In the genomic region with DNA sequence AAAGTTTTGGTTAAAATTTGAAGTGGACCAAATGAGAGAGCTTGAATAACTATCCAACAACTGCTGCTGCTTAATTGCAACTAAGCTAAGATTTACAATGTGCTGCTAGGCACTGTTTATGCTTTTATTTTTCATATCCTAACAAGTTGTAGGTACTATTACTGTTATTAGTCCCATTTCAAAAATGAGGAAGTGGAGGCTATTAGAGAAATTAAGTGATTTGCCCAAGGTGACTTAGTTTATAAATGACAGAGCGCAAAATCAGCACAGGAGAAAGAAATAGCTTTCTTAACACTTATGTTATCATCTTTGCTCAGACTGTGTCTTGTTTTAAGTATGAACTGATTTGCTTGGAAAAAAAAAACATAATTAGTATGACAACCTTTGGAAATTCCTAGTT, we compare ENCODE assay signal across 2 cellular contexts.
TF ChIP-seq lines count a peak whose summit lies in the region.

No MANE protein-coding gene starts in this region.

TF ChIP-seq in GM12891, 5 proteins besides CTCF, POLR2A, EP300 and RAD21:
- TF ChIP-seq PAX5 (IDR thresholded peaks at IDR 0.05; ENCODE audit: insufficient read depth, low read length, severe bottlenecking) (no peak), SPI1 (IDR thresholded peaks at IDR 0.05; ENCODE audit: low read depth, low read length) (peak; percentile 88), POLR2AphosphoS5 (IDR thresholded peaks at IDR 0.05; ENCODE audit: low read depth, low read length) (no peak)

TF ChIP-seq in GM12878, 131 proteins besides CTCF, POLR2A, EP300 and RAD21:
- TF ChIP-seq NBN (IDR thresholded peaks at IDR 0.05) (no peak), SPI1 (IDR thresholded peaks at IDR 0.05; ENCODE audit: borderline replicate concordance, insufficient read depth, low read depth, low read length) (peak; percentile 80)
